ENCODE assay signal across 10 cellular contexts in genomic region chr22:45538284-45538683, GRCh38. TPM values are rescaled to one million over a fixed set of nuclear protein-coding genes. Genes with fewer than 3 reads are reported as not detected.
A peak's percentile ranks its signal among the peaks of the same experiment; 100 is the strongest.
DNase-seq lines count a peak whose midpoint lies in the region; ATAC-seq and TF ChIP-seq lines count a peak whose summit lies in the region.
"Had no signal": no experiment of that assay in that cellular context is flagged by ENCODE, and none has a peak within 500 bp of the region (broad histone marks: within the 10 kb centered on the region; RNA-seq: fewer than 3 reads in every experiment).

No MANE protein-coding gene starts in this region.

- no peaks in the 10 kb centered on the region for H3K9me3 Mint-ChIP-seq in activated T-helper 1 cell treated with anti-CD3 and anti-CD28 coated beads, Interleukin-12 subunit alpha, Interleukin-12 subunit beta, Interleukin-2, Interleukin-4 antibody, amounts not matched to agents 30 ng/mL and 10 ng/mL and 1 ng/mL, durations not matched to agents 14 hours and 24 hours and 36 hours

- no peaks in the 10 kb centered on the region for H3K4me1 Mint-ChIP-seq in activated T-helper 1 cell treated with anti-CD3 and anti-CD28 coated beads, Interleukin-12 subunit alpha, Interleukin-12 subunit beta, Interleukin-2, Interleukin-4 antibody, amounts not matched to agents 30 ng/mL and 10 ng/mL and 1 ng/mL, durations not matched to agents 14 hours and 24 hours and 36 hours (ENCODE audit: low read depth)

- ATAC-seq in upper lobe of left lung (ENCODE audit: low FRiP score in 2 of 2): no peak
- ATAC-seq: activated CD4-positive, CD25-positive, alpha-beta regulatory T cell treated with anti-CD3 and anti-CD28 coated beads, Interleukin-2, amount 50 U/mL, for 24 hours had no signal

- no peak overlapping the region for H3K4me3 ChIP-seq in upper lobe of left lung

- no peaks in the 10 kb centered on the region for H3K9me3 ChIP-seq in upper lobe of left lung

- H3K4me3 Mint-ChIP-seq in activated T-helper 1 cell treated with anti-CD3 and anti-CD28 coated beads, Interleukin-12 subunit alpha, Interleukin-12 subunit beta, Interleukin-2, Interleukin-4 antibody, amounts not matched to agents 30 ng/mL and 10 ng/mL and 1 ng/mL, durations not matched to agents 14 hours and 24 hours and 36 hours: no peak overlapping the region

- no peak for TF ChIP-seq EP300 in upper lobe of left lung (IDR thresholded peaks at IDR 0.05)

- DNase-seq in NCI-H345 (lab: John Stamatoyannopoulos, UW) (peak; percentile 48), NCI-H345 treated with DMSO at 0.1 percent for 48 hours (lab: John Stamatoyannopoulos, UW; ENCODE audit: unreplicated experiment) (no peak), caudate nucleus (lab: John Stamatoyannopoulos, UW) (peak in 11 of 61 donors; percentile 29 to 54 (median 44)), midbrain (lab: John Stamatoyannopoulos, UW) (peak; percentile 74), upper lobe of left lung (no peak), GM10266 (ENCODE audit: extremely low spot score) (no peak)
- DNase-seq in activated T-helper 1 cell treated with anti-CD3 and anti-CD28 coated beads, Interleukin-12 subunit alpha, Interleukin-12 subunit beta, Interleukin-2, Interleukin-4 antibody, amounts not matched to agents 30 ng/mL and 10 ng/mL and 1 ng/mL, durations not matched to agents 14 hours and 24 hours and 36 hours (ENCODE audit: low spot score): no peak
- no peak for DNase-seq in effector CD8-positive, alpha-beta T cell (lab: John Stamatoyannopoulos, UW)
- DNase-seq: kidney glomerular epithelial cell had no signal

- WGBS in upper lobe of left lung, 2 donors: 51 to 56% methylated on average over 4 of the region's 4 CpGs

- no peaks in the 10 kb centered on the region for H3K27me3 ChIP-seq in upper lobe of left lung

- H3K36me3 Mint-ChIP-seq in activated T-helper 1 cell treated with anti-CD3 and anti-CD28 coated beads, Interleukin-12 subunit alpha, Interleukin-12 subunit beta, Interleukin-2, Interleukin-4 antibody, amounts not matched to agents 30 ng/mL and 10 ng/mL and 1 ng/mL, durations not matched to agents 14 hours and 24 hours and 36 hours (ENCODE audit: low read depth): no peaks in the 10 kb centered on the region

- peaks cover 0 to 3% (median 0%) of the 10 kb centered on the region in 4 donors for H3K36me3 ChIP-seq in upper lobe of left lung

- H3K27ac Mint-ChIP-seq in activated T-helper 1 cell treated with anti-CD3 and anti-CD28 coated beads, Interleukin-12 subunit alpha, Interleukin-12 subunit beta, Interleukin-2, Interleukin-4 antibody, amounts not matched to agents 30 ng/mL and 10 ng/mL and 1 ng/mL, durations not matched to agents 14 hours and 24 hours and 36 hours: no peak overlapping the region

- H3K27me3 Mint-ChIP-seq in activated T-helper 1 cell treated with anti-CD3 and anti-CD28 coated beads, Interleukin-12 subunit alpha, Interleukin-12 subunit beta, Interleukin-2, Interleukin-4 antibody, amounts not matched to agents 30 ng/mL and 10 ng/mL and 1 ng/mL, durations not matched to agents 14 hours and 24 hours and 36 hours (ENCODE audit: insufficient read depth): peaks cover 3% of the 10 kb centered on the region

- intact Hi-C loops in activated T-helper 1 cell treated with anti-CD3 and anti-CD28 coated beads, Interleukin-12 subunit alpha, Interleukin-12 subunit beta, Interleukin-2, Interleukin-4 antibody, amounts not matched to agents 30 ng/mL and 10 ng/mL and 1 ng/mL, durations not matched to agents 14 hours and 24 hours and 36 hours (cut with micrococcal nuclease): no loop called here

- H3K27ac ChIP-seq in caudate nucleus (ENCODE audit: low read depth, low read length): peak overlapping the region; percentile 94
- H3K27ac ChIP-seq in upper lobe of left lung: peak overlapping the region in 3 of 4 donors; percentile 57 to 71 (median 58)

- TF ChIP-seq CTCF in upper lobe of left lung (IDR thresholded peaks at IDR 0.05) (no peak), GM10266 (IDR thresholded peaks at IDR 0.05; ENCODE audit: control insufficient read depth, insufficient read depth, low read depth, missing control alignments) (no peak)

- TF ChIP-seq POLR2A in upper lobe of left lung (IDR thresholded peaks at IDR 0.05): no peak

- peaks cover 0 to 7% (median 0%) of the 10 kb centered on the region in 4 donors for H3K4me1 ChIP-seq in upper lobe of left lung

RNA-seq across cellular contexts. Expression of gene FBLN1, which starts 35.6 kb away (rescaled TPM):
- total RNA-seq in upper lobe of left lung: 100 to 1,000 TPM in 4 of 6 donors, 10 to 100 TPM in 2; 63.9 to 523 (median 207) TPM
- not detected in 2 replicates for total RNA-seq in activated T-helper 1 cell treated with anti-CD3 and anti-CD28 coated beads, Interleukin-12 subunit alpha, Interleukin-12 subunit beta, Interleukin-2, Interleukin-4 antibody, amounts not matched to agents 30 ng/mL and 10 ng/mL and 1 ng/mL, durations not matched to agents 14 hours and 24 hours and 36 hours

Comparison
In these comparisons a context has a peak if more than half of its experiments do, and no peak if none do; other contexts are left out.
1. DNase-seq: peak in NCI-H345 (single experiment) and midbrain (single experiment); none in NCI-H345 treated with DMSO at 0.1 percent for 48 hours (single experiment), upper lobe of left lung (0 of 2), activated T-helper 1 cell treated with anti-CD3 and anti-CD28 coated beads, Interleukin-12 subunit alpha, Interleukin-12 subunit beta, Interleukin-2, Interleukin-4 antibody, amounts not matched to agents 30 ng/mL and 10 ng/mL and 1 ng/mL, durations not matched to agents 14 hours and 24 hours and 36 hours (single experiment), effector CD8-positive, alpha-beta T cell (single experiment) and GM10266 (single experiment).
2. RNA of gene FBLN1, which starts 35.6 kb away (total RNA-seq): 63.9 to 523 TPM in upper lobe of left lung; not detected in activated T-helper 1 cell treated with anti-CD3 and anti-CD28 coated beads, Interleukin-12 subunit alpha, Interleukin-12 subunit beta, Interleukin-2, Interleukin-4 antibody, amounts not matched to agents 30 ng/mL and 10 ng/mL and 1 ng/mL, durations not matched to agents 14 hours and 24 hours and 36 hours; every median in the first group is over 10 times any median in the second.